Comparison of ENCODE assay signal across 1 cellular context in the genomic region with DNA sequence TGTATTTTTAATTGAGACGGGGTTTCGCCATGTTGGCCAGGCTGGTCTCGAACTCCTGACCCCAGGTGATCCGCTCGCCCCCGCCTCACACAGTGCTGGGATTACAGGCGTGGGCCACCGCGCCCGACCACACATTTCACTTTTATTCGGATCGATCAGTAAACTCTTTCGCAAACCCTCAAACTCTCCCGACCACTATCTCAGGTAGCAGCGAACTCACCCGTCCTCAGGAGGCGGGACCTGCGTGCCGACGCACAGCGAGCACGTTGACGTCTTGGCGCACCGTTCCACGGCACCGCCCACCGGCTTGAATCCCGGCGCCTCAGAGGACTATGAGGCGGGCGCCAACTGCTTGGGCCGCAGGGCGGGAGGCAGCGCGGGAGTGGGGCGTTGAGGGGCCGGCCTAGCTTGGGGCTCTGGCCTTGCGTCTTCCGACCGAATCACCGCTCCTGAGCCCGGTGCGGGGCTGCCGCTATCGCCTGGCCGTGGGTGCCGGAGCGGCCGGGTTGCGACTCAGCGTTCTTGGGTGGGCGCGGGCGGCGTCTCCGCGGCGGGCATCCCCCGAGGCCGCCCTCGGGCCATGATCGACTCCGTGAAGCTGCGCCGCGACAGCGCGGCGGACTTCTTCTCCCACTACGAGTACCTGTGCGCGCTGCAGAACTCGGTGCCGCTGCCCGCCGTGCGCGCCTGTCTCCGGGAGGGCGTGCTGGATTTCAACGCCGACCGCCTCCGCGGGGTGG.
TF ChIP-seq lines count a peak whose summit lies in the region.

A gene with protein sequence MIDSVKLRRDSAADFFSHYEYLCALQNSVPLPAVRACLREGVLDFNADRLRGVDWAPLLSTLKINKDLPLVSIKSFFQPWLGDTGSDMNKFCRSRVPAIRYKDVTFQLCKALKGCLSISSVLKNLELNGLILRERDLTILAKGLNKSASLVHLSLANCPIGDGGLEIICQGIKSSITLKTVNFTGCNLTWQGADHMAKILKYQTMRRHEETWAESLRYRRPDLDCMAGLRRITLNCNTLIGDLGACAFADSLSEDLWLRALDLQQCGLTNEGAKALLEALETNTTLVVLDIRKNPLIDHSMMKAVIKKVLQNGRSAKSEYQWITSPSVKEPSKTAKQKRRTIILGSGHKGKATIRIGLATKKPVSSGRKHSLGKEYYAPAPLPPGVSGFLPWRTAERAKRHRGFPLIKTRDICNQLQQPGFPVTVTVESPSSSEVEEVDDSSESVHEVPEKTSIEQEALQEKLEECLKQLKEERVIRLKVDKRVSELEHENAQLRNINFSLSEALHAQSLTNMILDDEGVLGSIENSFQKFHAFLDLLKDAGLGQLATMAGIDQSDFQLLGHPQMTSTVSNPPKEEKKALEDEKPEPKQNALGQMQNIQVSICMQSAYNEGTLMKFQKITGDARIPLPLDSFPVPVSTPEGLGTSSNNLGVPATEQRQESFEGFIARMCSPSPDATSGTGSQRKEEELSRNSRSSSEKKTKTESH (plus strand): TSS at position 305 of the 740 bp plus-strand sequence. CDS start 276 bp downstream, at position 581.

TF ChIP-seq in HepG2, 621 proteins besides CTCF, POLR2A, EP300 and RAD21 (continued from another document and continues in another):
- TF ChIP-seq, protein P1, sequence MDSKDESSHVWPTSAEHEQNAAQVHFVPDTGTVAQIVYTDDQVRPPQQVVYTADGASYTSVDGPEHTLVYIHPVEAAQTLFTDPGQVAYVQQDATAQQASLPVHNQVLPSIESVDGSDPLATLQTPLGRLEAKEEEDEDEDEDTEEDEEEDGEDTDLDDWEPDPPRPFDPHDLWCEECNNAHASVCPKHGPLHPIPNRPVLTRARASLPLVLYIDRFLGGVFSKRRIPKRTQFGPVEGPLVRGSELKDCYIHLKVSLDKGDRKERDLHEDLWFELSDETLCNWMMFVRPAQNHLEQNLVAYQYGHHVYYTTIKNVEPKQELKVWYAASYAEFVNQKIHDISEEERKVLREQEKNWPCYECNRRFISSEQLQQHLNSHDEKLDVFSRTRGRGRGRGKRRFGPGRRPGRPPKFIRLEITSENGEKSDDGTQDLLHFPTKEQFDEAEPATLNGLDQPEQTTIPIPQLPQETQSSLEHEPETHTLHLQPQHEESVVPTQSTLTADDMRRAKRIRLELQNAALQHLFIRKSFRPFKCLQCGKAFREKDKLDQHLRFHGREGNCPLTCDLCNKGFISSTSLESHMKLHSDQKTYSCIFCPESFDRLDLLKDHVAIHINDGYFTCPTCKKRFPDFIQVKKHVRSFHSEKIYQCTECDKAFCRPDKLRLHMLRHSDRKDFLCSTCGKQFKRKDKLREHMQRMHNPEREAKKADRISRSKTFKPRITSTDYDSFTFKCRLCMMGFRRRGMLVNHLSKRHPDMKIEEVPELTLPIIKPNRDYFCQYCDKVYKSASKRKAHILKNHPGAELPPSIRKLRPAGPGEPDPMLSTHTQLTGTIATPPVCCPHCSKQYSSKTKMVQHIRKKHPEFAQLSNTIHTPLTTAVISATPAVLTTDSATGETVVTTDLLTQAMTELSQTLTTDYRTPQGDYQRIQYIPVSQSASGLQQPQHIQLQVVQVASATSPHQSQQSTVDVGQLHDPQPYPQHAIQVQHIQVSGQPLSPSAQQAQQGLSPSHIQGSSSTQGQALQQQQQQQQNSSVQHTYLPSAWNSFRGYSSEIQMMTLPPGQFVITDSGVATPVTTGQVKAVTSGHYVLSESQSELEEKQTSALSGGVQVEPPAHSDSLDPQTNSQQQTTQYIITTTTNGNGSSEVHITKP (CRISPR knock-in tag; IDR thresholded peaks at IDR 0.05; ENCODE audit: low read depth), result no peak
- TF ChIP-seq HOXA5 (CRISPR knock-in tag; IDR thresholded peaks at IDR 0.05), result peak; percentile 65
- TF ChIP-seq ZNF777 (CRISPR knock-in tag; IDR thresholded peaks at IDR 0.05), result peak; percentile 81
- TF ChIP-seq GTF3A (CRISPR knock-in tag; conservative IDR thresholded peaks at IDR 0.05), result no peak
- TF ChIP-seq ZNF839 (CRISPR knock-in tag; IDR thresholded peaks at IDR 0.05; ENCODE audit: borderline replicate concordance), result no peak
- TF ChIP-seq SRF (IDR thresholded peaks at IDR 0.05; ENCODE audit: low read depth, low read length), result no peak
- no peak for TF ChIP-seq MBD4 (IDR thresholded peaks at IDR 0.05; ENCODE audit: borderline replicate concordance, low read length)
- peak; percentile 49; the same call in 1 of the 2 replicates for TF ChIP-seq ZSCAN31 (CRISPR knock-in tag; IDR thresholded peaks at IDR 0.05; ENCODE audit: low read depth)
- TF ChIP-seq, protein P2, sequence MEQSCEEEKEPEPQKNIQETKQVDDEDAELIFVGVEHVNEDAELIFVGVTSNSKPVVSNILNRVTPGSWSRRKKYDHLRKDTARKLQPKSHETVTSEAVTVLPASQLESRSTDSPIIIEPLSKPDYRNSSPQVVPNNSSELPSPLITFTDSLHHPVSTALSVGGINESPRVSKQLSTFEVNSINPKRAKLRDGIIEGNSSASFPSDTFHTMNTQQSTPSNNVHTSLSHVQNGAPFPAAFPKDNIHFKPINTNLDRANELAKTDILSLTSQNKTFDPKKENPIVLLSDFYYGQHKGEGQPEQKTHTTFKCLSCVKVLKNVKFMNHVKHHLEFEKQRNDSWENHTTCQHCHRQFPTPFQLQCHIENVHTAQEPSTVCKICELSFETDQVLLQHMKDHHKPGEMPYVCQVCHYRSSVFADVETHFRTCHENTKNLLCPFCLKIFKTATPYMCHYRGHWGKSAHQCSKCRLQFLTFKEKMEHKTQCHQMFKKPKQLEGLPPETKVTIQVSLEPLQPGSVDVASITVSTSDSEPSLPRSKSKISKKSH (CRISPR knock-in tag; IDR thresholded peaks at IDR 0.05; ENCODE audit: borderline replicate concordance), result peak; percentile 57; the same call in 1 of the 2 replicates
- peak; percentile 89 for TF ChIP-seq HDAC1 (CRISPR knock-in tag; IDR thresholded peaks at IDR 0.05)
- TF ChIP-seq ARNT (IDR thresholded peaks at IDR 0.05), result no peak
- peak; percentile 79 for TF ChIP-seq NKX3-1 (CRISPR knock-in tag; IDR thresholded peaks at IDR 0.05)
- TF ChIP-seq ELF4 (CRISPR knock-in tag; IDR thresholded peaks at IDR 0.05; ENCODE audit: borderline replicate concordance), result 0 out of 2 replicates have a peak, but pooled peaks have one; percentile 58
- no peak for TF ChIP-seq RELA (CRISPR knock-in tag; IDR thresholded peaks at IDR 0.05)
- TF ChIP-seq RARG (CRISPR knock-in tag; IDR thresholded peaks at IDR 0.05; ENCODE audit: low read depth), result no peak
- TF ChIP-seq, protein P3, sequence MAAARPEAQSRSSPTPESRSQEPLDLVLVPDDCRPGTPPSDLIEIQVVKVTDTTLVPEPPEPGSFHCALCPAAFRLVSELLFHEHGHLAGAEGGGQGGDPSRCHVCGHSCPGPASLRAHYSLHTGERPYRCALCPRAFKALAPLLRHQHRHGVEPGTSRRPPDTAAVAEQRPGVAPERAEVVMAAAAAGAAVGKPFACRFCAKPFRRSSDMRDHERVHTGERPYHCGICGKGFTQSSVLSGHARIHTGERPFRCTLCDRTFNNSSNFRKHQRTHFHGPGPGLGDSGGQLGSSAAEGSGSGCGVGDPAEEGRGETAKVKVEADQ (CRISPR knock-in tag; IDR thresholded peaks at IDR 0.05; ENCODE audit: borderline replicate concordance), result no peak
- TF ChIP-seq CEBPB (IDR thresholded peaks at IDR 0.05; ENCODE audit: borderline replicate concordance, low read depth, low read length), result peak; percentile 83
- 0 out of 2 replicates have a peak, but pooled peaks have one; percentile 41 for TF ChIP-seq MIXL1 (CRISPR knock-in tag; IDR thresholded peaks at IDR 0.05)
- no peak for TF ChIP-seq JDP2 (CRISPR knock-in tag; IDR thresholded peaks at IDR 0.05; ENCODE audit: borderline replicate concordance)
- TF ChIP-seq, protein P4, sequence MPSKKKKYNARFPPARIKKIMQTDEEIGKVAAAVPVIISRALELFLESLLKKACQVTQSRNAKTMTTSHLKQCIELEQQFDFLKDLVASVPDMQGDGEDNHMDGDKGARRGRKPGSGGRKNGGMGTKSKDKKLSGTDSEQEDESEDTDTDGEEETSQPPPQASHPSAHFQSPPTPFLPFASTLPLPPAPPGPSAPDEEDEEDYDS (CRISPR knock-in tag; IDR thresholded peaks at IDR 0.05), result peak; percentile 83
- TF ChIP-seq ZSCAN29 (CRISPR knock-in tag; conservative IDR thresholded peaks at IDR 0.05), result 0 out of 2 replicates have a peak, but pooled peaks have one; percentile 77
- TF ChIP-seq ZNF792 (CRISPR knock-in tag; IDR thresholded peaks at IDR 0.05), result peak; percentile 99
- TF ChIP-seq, protein P5, sequence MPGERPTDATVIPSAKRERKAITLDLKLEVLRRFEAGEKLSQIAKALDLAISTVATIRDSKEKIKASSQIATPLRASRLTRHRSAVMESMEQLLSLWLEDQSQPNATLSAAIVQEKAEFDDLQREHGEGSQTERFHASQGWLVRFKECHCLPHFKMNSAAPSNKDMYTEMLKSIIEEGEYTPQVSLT (CRISPR knock-in tag; IDR thresholded peaks at IDR 0.05; ENCODE audit: borderline replicate concordance, low read depth), result no peak
- TF ChIP-seq HNF4A (CRISPR knock-in tag; IDR thresholded peaks at IDR 0.05), result peak; percentile 32; the same call in 1 of the 2 replicates
- TF ChIP-seq, protein P6, sequence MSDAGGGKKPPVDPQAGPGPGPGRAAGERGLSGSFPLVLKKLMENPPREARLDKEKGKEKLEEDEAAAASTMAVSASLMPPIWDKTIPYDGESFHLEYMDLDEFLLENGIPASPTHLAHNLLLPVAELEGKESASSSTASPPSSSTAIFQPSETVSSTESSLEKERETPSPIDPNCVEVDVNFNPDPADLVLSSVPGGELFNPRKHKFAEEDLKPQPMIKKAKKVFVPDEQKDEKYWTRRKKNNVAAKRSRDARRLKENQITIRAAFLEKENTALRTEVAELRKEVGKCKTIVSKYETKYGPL (CRISPR knock-in tag; IDR thresholded peaks at IDR 0.05), result peak; percentile 44; the same call in 1 of the 2 replicates
- TF ChIP-seq REPIN1 (CRISPR knock-in tag; IDR thresholded peaks at IDR 0.05; ENCODE audit: borderline replicate concordance, low read depth), result peak; percentile 64; the same call in 1 of the 2 replicates
- TF ChIP-seq, protein P7, sequence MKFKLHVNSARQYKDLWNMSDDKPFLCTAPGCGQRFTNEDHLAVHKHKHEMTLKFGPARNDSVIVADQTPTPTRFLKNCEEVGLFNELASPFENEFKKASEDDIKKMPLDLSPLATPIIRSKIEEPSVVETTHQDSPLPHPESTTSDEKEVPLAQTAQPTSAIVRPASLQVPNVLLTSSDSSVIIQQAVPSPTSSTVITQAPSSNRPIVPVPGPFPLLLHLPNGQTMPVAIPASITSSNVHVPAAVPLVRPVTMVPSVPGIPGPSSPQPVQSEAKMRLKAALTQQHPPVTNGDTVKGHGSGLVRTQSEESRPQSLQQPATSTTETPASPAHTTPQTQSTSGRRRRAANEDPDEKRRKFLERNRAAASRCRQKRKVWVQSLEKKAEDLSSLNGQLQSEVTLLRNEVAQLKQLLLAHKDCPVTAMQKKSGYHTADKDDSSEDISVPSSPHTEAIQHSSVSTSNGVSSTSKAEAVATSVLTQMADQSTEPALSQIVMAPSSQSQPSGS (CRISPR knock-in tag; IDR thresholded peaks at IDR 0.05), result peak; percentile 72
- TF ChIP-seq, protein P8, sequence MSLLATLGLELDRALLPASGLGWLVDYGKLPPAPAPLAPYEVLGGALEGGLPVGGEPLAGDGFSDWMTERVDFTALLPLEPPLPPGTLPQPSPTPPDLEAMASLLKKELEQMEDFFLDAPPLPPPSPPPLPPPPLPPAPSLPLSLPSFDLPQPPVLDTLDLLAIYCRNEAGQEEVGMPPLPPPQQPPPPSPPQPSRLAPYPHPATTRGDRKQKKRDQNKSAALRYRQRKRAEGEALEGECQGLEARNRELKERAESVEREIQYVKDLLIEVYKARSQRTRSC (CRISPR knock-in tag; IDR thresholded peaks at IDR 0.05; ENCODE audit: low read depth), result no peak
- TF ChIP-seq TBX3 (IDR thresholded peaks at IDR 0.05; ENCODE audit: borderline replicate concordance), result no peak
- peak; percentile 92 for TF ChIP-seq HOXA3 (CRISPR knock-in tag; IDR thresholded peaks at IDR 0.05)
- TF ChIP-seq, protein P9, sequence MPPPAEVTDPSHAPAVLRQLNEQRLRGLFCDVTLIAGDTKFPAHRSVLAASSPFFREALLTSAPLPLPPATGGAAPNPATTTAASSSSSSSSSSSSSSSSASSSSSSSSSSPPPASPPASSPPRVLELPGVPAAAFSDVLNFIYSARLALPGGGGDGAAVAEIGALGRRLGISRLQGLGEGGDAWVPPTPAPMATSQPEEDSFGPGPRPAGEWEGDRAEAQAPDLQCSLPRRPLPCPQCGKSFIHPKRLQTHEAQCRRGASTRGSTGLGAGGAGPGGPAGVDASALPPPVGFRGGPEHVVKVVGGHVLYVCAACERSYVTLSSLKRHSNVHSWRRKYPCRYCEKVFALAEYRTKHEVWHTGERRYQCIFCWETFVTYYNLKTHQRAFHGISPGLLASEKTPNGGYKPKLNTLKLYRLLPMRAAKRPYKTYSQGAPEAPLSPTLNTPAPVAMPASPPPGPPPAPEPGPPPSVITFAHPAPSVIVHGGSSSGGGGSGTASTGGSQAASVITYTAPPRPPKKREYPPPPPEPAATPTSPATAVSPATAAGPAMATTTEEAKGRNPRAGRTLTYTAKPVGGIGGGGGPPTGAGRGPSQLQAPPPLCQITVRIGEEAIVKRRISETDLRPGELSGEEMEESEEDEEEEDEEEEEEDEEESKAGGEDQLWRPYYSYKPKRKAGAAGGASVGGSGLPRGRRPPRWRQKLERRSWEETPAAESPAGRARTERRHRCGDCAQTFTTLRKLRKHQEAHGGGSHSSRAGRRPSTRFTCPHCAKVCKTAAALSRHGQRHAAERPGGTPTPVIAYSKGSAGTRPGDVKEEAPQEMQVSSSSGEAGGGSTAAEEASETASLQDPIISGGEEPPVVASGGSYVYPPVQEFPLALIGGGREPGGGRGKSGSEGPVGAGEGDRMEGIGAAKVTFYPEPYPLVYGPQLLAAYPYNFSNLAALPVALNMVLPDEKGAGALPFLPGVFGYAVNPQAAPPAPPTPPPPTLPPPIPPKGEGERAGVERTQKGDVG (CRISPR knock-in tag; IDR thresholded peaks at IDR 0.05; ENCODE audit: borderline replicate concordance), result peak; percentile 48; the same call in 1 of the 2 replicates
- no peak for TF ChIP-seq CBX2 (IDR thresholded peaks at IDR 0.05; ENCODE audit: low read depth, low read length)
- TF ChIP-seq CBX2 (CRISPR knock-in tag; IDR thresholded peaks at IDR 0.05; ENCODE audit: low read depth), result no peak
- TF ChIP-seq IKZF1 (IDR thresholded peaks at IDR 0.05), result no peak
- TF ChIP-seq PITX1 (CRISPR knock-in tag; IDR thresholded peaks at IDR 0.05), result peak; percentile 80; the same call in 1 of the 2 replicates
- TF ChIP-seq YEATS2 (CRISPR knock-in tag; IDR thresholded peaks at IDR 0.05; ENCODE audit: borderline replicate concordance), result peak; percentile 92
- peak; percentile 97 for TF ChIP-seq ZFY (CRISPR knock-in tag; IDR thresholded peaks at IDR 0.05)
- no peak for TF ChIP-seq ZNF34 (CRISPR knock-in tag; IDR thresholded peaks at IDR 0.05; ENCODE audit: borderline replicate concordance)
- TF ChIP-seq SAP130 (CRISPR knock-in tag; IDR thresholded peaks at IDR 0.05; ENCODE audit: low read depth), result peak; percentile 95
- TF ChIP-seq SNAI1 (CRISPR knock-in tag; IDR thresholded peaks at IDR 0.05; ENCODE audit: borderline replicate concordance), result 0 out of 2 replicates have a peak, but pooled peaks have one; percentile 52
- TF ChIP-seq, protein P10, sequence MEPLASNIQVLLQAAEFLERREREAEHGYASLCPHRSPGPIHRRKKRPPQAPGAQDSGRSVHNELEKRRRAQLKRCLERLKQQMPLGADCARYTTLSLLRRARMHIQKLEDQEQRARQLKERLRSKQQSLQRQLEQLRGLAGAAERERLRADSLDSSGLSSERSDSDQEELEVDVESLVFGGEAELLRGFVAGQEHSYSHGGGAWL (CRISPR knock-in tag; IDR thresholded peaks at IDR 0.05), result no peak
